25 cellular contexts compared by ENCODE assay signal in the genomic region with DNA sequence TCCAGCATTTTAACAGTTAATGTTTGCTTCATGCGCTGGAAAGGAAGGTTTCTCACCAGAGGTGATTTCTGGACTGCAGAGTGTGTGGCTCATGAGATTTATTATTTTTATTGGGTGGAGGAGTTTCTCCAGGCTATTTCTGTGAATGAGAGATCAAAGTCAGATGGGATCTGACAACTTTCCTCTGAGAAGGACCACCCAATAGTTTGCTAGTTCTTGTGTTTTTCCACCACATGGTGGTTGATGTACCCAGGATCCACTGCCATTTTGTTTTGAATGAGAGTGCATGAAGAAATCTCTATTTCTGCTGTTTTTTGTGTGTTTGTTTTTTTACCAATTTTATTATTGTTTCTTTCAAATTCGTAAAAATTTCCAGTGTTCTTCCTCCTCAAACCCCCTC.
"Had no signal": no experiment of that assay in that cellular context is flagged by ENCODE, and none has a peak within 500 bp of the region (broad histone marks: within the 10 kb centered on the region; RNA-seq: fewer than 3 reads in every experiment).

No MANE protein-coding gene starts in this region.

- H3K27me3 Mint-ChIP-seq: effector memory CD8-positive, alpha-beta T cell; naive B cell; natural killer cell treated with Interleukin-12 subunit alpha and Interleukin-12 subunit beta and Interleukin-15 and Interleukin-18, amount 100 ng/mL, for 72 hours had no signal

- FAIRE-seq: islet of Langerhans had no signal

- H3K36me3 ChIP-seq: gastrocnemius medialis, heart left ventricle, lower lobe of right lung, neural progenitor cell, prostate gland, right atrium auricular region, sigmoid colon, stomach, thyroid gland had no signal

- H3K9ac ChIP-seq: neural progenitor cell had no signal

- H3K27me3 ChIP-seq: gastrocnemius medialis, heart left ventricle, hepatocyte, neural progenitor cell, right atrium auricular region, sigmoid colon, stomach, thyroid gland had no signal

- H3K79me2 ChIP-seq: hepatocyte had no signal

- DNase-seq: cerebellar nuclear complex; cortex of kidney; effector memory CD8-positive, alpha-beta T cell; gastrocnemius medialis; heart left ventricle; left colon; left ventricle myocardium superior; lower lobe of right lung; naive B cell; sigmoid colon; stimulated activated CD4-positive, alpha-beta T cell treated with anti-CD3 and anti-CD28 coated beads, Interleukin-2, amount 100 ng/mL, for 24 hours; stimulated activated CD4-positive, alpha-beta T cell treated with anti-CD3 and anti-CD28 coated beads, Interleukin-4, amount 100 ng/mL, for 24 hours; stimulated activated naive CD4-positive, alpha-beta T cell treated with Interleukin-2 at 50 U/mL for 16 hours; stomach; thyroid gland; trophoblast cell had no signal

- H3K27ac ChIP-seq: epithelial cell of prostate, gastrocnemius medialis, heart left ventricle, hepatocyte, lower lobe of right lung, neural progenitor cell, prostate gland, right atrium auricular region, sigmoid colon, stomach, thyroid gland had no signal

- ATAC-seq: effector memory CD8-positive, alpha-beta T cell; esophagus mucosa; gastrocnemius medialis; heart left ventricle; left colon; left ventricle myocardium superior; lower lobe of right lung; natural killer cell treated with Interleukin-12 subunit alpha and Interleukin-12 subunit beta and Interleukin-15 and Interleukin-18, amount 100 ng/mL, for 72 hours; stimulated activated effector memory CD8-positive, alpha-beta T cell treated with anti-CD3 and anti-CD28 coated beads, Interleukin-12 subunit alpha, Interleukin-12 subunit beta, amount 100 ng/mL, for 72 hours had no signal

- H3K9me3 ChIP-seq: gastrocnemius medialis, prostate gland, thyroid gland had no signal

- H3K4me1 ChIP-seq: gastrocnemius medialis, heart left ventricle, lower lobe of right lung, neural progenitor cell, prostate gland, right atrium auricular region, sigmoid colon, stomach, thyroid gland had no signal

- H2AFZ ChIP-seq: hepatocyte, neural progenitor cell had no signal

- H3K4me3 Mint-ChIP-seq: effector memory CD8-positive, alpha-beta T cell; naive B cell; natural killer cell treated with Interleukin-12 subunit alpha and Interleukin-12 subunit beta and Interleukin-15 and Interleukin-18, amount 100 ng/mL, for 72 hours; neural progenitor cell; stimulated activated effector memory CD8-positive, alpha-beta T cell treated with anti-CD3 and anti-CD28 coated beads, Interleukin-12 subunit alpha, Interleukin-12 subunit beta, amount 100 ng/mL, for 72 hours had no signal

- H3K4me3 ChIP-seq: gastrocnemius medialis, heart left ventricle, hepatocyte, lower lobe of right lung, neural progenitor cell, prostate gland, right atrium auricular region, sigmoid colon, stomach, thyroid gland had no signal

- H3K4me1 Mint-ChIP-seq: naive B cell; neural progenitor cell; stimulated activated effector memory CD8-positive, alpha-beta T cell treated with anti-CD3 and anti-CD28 coated beads, Interleukin-12 subunit alpha, Interleukin-12 subunit beta, amount 100 ng/mL, for 72 hours had no signal

- H3K27ac Mint-ChIP-seq: effector memory CD8-positive, alpha-beta T cell; natural killer cell treated with Interleukin-12 subunit alpha and Interleukin-12 subunit beta and Interleukin-15 and Interleukin-18, amount 100 ng/mL, for 72 hours; neural progenitor cell; stimulated activated effector memory CD8-positive, alpha-beta T cell treated with anti-CD3 and anti-CD28 coated beads, Interleukin-12 subunit alpha, Interleukin-12 subunit beta, amount 100 ng/mL, for 72 hours had no signal

- H3K4me2 ChIP-seq: hepatocyte, neural progenitor cell had no signal
